1 cellular context compared by ENCODE assay signal in the genomic region with DNA sequence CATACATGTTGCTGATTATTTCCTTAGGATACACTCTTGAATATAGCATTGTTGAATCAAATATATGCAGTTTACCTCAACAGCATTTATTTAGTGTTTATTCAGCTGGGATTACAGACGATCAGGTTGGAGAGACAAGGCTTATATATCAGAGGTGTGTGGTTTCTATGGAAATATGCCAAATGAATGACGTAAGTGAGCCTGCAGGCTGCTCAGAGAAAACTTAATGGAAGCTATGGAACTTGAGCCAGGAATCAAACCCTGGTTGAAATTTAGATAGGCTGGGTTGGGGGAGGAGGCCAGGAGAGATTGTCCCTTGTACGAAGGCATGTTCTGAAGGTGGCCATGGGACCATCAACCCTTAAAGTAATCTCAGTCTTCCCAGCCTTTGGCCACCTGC.
TF ChIP-seq lines count a peak whose summit lies in the region.

No MANE protein-coding gene starts in this region.

TF ChIP-seq in SK-N-SH, 30 proteins besides CTCF, POLR2A, EP300 and RAD21 (continued from another document):
- TF ChIP-seq, protein P1, sequence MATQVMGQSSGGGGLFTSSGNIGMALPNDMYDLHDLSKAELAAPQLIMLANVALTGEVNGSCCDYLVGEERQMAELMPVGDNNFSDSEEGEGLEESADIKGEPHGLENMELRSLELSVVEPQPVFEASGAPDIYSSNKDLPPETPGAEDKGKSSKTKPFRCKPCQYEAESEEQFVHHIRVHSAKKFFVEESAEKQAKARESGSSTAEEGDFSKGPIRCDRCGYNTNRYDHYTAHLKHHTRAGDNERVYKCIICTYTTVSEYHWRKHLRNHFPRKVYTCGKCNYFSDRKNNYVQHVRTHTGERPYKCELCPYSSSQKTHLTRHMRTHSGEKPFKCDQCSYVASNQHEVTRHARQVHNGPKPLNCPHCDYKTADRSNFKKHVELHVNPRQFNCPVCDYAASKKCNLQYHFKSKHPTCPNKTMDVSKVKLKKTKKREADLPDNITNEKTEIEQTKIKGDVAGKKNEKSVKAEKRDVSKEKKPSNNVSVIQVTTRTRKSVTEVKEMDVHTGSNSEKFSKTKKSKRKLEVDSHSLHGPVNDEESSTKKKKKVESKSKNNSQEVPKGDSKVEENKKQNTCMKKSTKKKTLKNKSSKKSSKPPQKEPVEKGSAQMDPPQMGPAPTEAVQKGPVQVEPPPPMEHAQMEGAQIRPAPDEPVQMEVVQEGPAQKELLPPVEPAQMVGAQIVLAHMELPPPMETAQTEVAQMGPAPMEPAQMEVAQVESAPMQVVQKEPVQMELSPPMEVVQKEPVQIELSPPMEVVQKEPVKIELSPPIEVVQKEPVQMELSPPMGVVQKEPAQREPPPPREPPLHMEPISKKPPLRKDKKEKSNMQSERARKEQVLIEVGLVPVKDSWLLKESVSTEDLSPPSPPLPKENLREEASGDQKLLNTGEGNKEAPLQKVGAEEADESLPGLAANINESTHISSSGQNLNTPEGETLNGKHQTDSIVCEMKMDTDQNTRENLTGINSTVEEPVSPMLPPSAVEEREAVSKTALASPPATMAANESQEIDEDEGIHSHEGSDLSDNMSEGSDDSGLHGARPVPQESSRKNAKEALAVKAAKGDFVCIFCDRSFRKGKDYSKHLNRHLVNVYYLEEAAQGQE (IDR thresholded peaks at IDR 0.05; ENCODE audit: low read depth, low read length) = no peak
- TF ChIP-seq, protein P2, sequence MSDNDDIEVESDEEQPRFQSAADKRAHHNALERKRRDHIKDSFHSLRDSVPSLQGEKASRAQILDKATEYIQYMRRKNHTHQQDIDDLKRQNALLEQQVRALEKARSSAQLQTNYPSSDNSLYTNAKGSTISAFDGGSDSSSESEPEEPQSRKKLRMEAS (IDR thresholded peaks at IDR 0.05; ENCODE audit: low read depth) = no peak
- TF ChIP-seq MXI1 (IDR thresholded peaks at IDR 0.05; ENCODE audit: low read depth, low read length) = no peak
- no peak for TF ChIP-seq RFX5 (IDR thresholded peaks at IDR 0.05; ENCODE audit: low read length)
- TF ChIP-seq, protein P3, sequence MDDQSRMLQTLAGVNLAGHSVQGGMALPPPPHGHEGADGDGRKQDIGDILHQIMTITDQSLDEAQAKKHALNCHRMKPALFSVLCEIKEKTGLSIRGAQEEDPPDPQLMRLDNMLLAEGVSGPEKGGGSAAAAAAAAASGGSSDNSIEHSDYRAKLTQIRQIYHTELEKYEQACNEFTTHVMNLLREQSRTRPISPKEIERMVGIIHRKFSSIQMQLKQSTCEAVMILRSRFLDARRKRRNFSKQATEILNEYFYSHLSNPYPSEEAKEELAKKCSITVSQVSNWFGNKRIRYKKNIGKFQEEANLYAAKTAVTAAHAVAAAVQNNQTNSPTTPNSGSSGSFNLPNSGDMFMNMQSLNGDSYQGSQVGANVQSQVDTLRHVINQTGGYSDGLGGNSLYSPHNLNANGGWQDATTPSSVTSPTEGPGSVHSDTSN (IDR thresholded peaks at IDR 0.05) = no peak
- TF ChIP-seq NFIC (IDR thresholded peaks at IDR 0.05; ENCODE audit: borderline replicate concordance) = no peak
- no peak for TF ChIP-seq YY1 (IDR thresholded peaks at IDR 0.05; ENCODE audit: low read depth)
- TF ChIP-seq JUND (IDR thresholded peaks at IDR 0.05) = no peak
